1 cellular context compared by ENCODE assay signal in genomic region chr3:31187380-31187779, GRCh38.
TF ChIP-seq lines count a peak whose summit lies in the region.

No MANE protein-coding gene starts in this region.

TF ChIP-seq in HepG2, 621 proteins besides CTCF, POLR2A, EP300 and RAD21 (continued from another document and continues in another):
- TF ChIP-seq PHB2 (IDR thresholded peaks at IDR 0.05; ENCODE audit: partially characterized antibody) (no peak), SIN3A (IDR thresholded peaks at IDR 0.05; ENCODE audit: borderline replicate concordance, low read depth, low read length) (no peak), ZKSCAN1 (IDR thresholded peaks at IDR 0.05; ENCODE audit: low read length) (no peak), RFX1 (IDR thresholded peaks at IDR 0.05) (peak; percentile 75), NR2F6 (IDR thresholded peaks at IDR 0.05) (peak; percentile 46; the same call in 1 of the 2 replicates), NR2F6 (CRISPR knock-in tag; IDR thresholded peaks at IDR 0.05) (peak; percentile 23; the same call in 1 of the 2 replicates), KLF6 (CRISPR knock-in tag; IDR thresholded peaks at IDR 0.05) (no peak), ATF1 (CRISPR knock-in tag; IDR thresholded peaks at IDR 0.05) (no peak), GLMP (CRISPR knock-in tag; IDR thresholded peaks at IDR 0.05; ENCODE audit: borderline replicate concordance) (no peak), GMEB2 (CRISPR knock-in tag; IDR thresholded peaks at IDR 0.05; ENCODE audit: low read depth) (no peak), IRF1 (CRISPR knock-in tag; IDR thresholded peaks at IDR 0.05; ENCODE audit: low read depth) (no peak), ZNF276 (CRISPR knock-in tag; IDR thresholded peaks at IDR 0.05; ENCODE audit: low read depth) (no peak), HDAC1 (CRISPR knock-in tag; IDR thresholded peaks at IDR 0.05) (no peak), POGK (CRISPR knock-in tag; conservative IDR thresholded peaks at IDR 0.05) (no peak), ZNF530 (CRISPR knock-in tag; IDR thresholded peaks at IDR 0.05; ENCODE audit: low read depth) (no peak), ZNF280D (CRISPR knock-in tag; IDR thresholded peaks at IDR 0.05) (no peak), MAX (IDR thresholded peaks at IDR 0.05) (no peak), MXD4 (CRISPR knock-in tag; IDR thresholded peaks at IDR 0.05) (no peak), ARNTL (CRISPR knock-in tag; IDR thresholded peaks at IDR 0.05) (no peak), SRSF1 (optimal IDR thresholded peaks at IDR 0.05; ENCODE audit: low read depth, low read length) (no peak), MEIS2 (CRISPR knock-in tag; IDR thresholded peaks at IDR 0.05) (no peak), ZNF407 (CRISPR knock-in tag; IDR thresholded peaks at IDR 0.05; ENCODE audit: not compliant biosample characterization) (no peak), HNRNPL (IDR thresholded peaks at IDR 0.05; ENCODE audit: low read depth, low read length) (no peak), ZBED4 (CRISPR knock-in tag; IDR thresholded peaks at IDR 0.05; ENCODE audit: borderline replicate concordance) (no peak), THAP7 (CRISPR knock-in tag; IDR thresholded peaks at IDR 0.05) (no peak), RNF2 (conservative IDR thresholded peaks at IDR 0.05; ENCODE audit: low read depth) (no peak)
